ENCODE assay signal across 1 cellular context in the genomic region with DNA sequence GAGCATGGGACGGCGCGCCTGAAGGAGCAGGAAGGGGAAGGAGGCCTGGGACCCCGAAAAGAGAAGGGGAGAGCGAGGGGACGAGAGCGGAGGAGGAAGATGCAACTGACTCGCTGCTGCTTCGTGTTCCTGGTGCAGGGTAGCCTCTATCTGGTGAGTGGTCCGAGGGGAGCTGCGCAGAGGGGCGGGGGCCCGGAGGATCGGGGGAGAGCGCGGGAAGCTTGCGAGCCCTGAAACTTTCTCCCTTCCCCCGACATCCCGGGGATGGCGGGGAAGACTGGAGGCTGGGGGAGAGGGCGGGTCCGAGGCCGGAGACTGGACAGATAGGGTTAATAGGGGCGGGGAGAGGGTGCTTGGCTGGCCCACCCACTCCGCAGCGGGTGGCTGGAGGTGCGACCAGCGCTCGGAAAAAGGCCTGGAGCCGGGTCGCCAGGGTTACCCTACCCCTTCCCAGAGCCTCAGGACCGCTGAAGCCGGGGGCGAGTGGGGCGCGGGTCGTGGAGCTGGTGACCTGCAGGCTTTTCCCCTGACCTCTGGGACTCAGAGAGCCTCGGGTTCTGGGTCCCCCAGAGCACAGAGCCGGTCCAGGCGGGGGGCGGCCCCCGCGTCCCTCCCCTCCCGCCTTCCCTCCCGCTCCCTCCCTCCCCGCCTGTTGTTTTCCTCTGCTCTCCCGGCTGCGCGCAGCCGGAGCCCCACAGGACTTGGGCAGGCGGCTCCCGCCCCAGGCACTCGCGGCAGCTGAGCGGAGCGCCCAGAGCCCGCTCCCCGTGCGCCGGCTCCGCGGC.
TF ChIP-seq lines count a peak whose summit lies in the region.

No MANE protein-coding gene starts in this region.

TF ChIP-seq in HCT116, 20 proteins besides CTCF, POLR2A, EP300 and RAD21 (continued from another document):
- TF ChIP-seq, protein P1, sequence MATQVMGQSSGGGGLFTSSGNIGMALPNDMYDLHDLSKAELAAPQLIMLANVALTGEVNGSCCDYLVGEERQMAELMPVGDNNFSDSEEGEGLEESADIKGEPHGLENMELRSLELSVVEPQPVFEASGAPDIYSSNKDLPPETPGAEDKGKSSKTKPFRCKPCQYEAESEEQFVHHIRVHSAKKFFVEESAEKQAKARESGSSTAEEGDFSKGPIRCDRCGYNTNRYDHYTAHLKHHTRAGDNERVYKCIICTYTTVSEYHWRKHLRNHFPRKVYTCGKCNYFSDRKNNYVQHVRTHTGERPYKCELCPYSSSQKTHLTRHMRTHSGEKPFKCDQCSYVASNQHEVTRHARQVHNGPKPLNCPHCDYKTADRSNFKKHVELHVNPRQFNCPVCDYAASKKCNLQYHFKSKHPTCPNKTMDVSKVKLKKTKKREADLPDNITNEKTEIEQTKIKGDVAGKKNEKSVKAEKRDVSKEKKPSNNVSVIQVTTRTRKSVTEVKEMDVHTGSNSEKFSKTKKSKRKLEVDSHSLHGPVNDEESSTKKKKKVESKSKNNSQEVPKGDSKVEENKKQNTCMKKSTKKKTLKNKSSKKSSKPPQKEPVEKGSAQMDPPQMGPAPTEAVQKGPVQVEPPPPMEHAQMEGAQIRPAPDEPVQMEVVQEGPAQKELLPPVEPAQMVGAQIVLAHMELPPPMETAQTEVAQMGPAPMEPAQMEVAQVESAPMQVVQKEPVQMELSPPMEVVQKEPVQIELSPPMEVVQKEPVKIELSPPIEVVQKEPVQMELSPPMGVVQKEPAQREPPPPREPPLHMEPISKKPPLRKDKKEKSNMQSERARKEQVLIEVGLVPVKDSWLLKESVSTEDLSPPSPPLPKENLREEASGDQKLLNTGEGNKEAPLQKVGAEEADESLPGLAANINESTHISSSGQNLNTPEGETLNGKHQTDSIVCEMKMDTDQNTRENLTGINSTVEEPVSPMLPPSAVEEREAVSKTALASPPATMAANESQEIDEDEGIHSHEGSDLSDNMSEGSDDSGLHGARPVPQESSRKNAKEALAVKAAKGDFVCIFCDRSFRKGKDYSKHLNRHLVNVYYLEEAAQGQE (IDR thresholded peaks at IDR 0.05; ENCODE audit: low read depth), result no peak
- no peak for TF ChIP-seq EGR1 (IDR thresholded peaks at IDR 0.05; ENCODE audit: low read depth)
- TF ChIP-seq POLR2AphosphoS5 (IDR thresholded peaks at IDR 0.05; ENCODE audit: low read depth, low read length), result no peak
- TF ChIP-seq EZH2phosphoT487 (IDR thresholded peaks at IDR 0.05; ENCODE audit: borderline replicate concordance), result no peak
- TF ChIP-seq, protein P2, sequence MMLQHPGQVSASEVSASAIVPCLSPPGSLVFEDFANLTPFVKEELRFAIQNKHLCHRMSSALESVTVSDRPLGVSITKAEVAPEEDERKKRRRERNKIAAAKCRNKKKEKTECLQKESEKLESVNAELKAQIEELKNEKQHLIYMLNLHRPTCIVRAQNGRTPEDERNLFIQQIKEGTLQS (IDR thresholded peaks at IDR 0.05), result no peak
- TF ChIP-seq SRF (IDR thresholded peaks at IDR 0.05; ENCODE audit: low read depth), result no peak
- no peak for TF ChIP-seq SP1 (IDR thresholded peaks at IDR 0.05; ENCODE audit: low read depth)
- no peak for TF ChIP-seq EZH2 (IDR thresholded peaks at IDR 0.05)
- TF ChIP-seq CBX3 (IDR thresholded peaks at IDR 0.05; ENCODE audit: low read depth), result no peak
- TF ChIP-seq CEBPB (IDR thresholded peaks at IDR 0.05; ENCODE audit: low read depth), result no peak
- no peak for TF ChIP-seq ELF1 (IDR thresholded peaks at IDR 0.05; ENCODE audit: borderline replicate concordance, low read depth)
- TF ChIP-seq FOSL1 (IDR thresholded peaks at IDR 0.05; ENCODE audit: low read depth), result no peak
- TF ChIP-seq, protein P3, sequence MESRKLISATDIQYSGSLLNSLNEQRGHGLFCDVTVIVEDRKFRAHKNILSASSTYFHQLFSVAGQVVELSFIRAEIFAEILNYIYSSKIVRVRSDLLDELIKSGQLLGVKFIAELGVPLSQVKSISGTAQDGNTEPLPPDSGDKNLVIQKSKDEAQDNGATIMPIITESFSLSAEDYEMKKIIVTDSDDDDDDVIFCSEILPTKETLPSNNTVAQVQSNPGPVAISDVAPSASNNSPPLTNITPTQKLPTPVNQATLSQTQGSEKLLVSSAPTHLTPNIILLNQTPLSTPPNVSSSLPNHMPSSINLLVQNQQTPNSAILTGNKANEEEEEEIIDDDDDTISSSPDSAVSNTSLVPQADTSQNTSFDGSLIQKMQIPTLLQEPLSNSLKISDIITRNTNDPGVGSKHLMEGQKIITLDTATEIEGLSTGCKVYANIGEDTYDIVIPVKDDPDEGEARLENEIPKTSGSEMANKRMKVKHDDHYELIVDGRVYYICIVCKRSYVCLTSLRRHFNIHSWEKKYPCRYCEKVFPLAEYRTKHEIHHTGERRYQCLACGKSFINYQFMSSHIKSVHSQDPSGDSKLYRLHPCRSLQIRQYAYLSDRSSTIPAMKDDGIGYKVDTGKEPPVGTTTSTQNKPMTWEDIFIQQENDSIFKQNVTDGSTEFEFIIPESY (IDR thresholded peaks at IDR 0.05; ENCODE audit: extremely low read depth, insufficient replicate concordance, low read length), result no peak
- TF ChIP-seq, protein P4, sequence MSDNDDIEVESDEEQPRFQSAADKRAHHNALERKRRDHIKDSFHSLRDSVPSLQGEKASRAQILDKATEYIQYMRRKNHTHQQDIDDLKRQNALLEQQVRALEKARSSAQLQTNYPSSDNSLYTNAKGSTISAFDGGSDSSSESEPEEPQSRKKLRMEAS (IDR thresholded peaks at IDR 0.05), result no peak
- TF ChIP-seq YY1 (IDR thresholded peaks at IDR 0.05; ENCODE audit: extremely low read depth, insufficient replicate concordance, low read depth, low read length), result no peak
- no peak for TF ChIP-seq SIN3A (IDR thresholded peaks at IDR 0.05; ENCODE audit: low read depth)
- no peak for TF ChIP-seq ZNF274 (IDR thresholded peaks at IDR 0.05; ENCODE audit: low read depth, low read length)
- no peak for TF ChIP-seq ZFX (IDR thresholded peaks at IDR 0.05)
TF ChIP-seq in HCT116: peak in this region for 0.
